ENCODE assay signal across 1 cellular context in genomic region chr1:114511048-114511785, GRCh38.
TF ChIP-seq lines count a peak whose summit lies in the region.

TSS of gene TRIM33 (minus strand) at chr1:114511203. CDS start at chr1:114511076, 127 bp downstream.

TF ChIP-seq in GM12878, 131 proteins besides CTCF, POLR2A, EP300 and RAD21 (continued from another document and continues in another):
- TF ChIP-seq, protein P1, sequence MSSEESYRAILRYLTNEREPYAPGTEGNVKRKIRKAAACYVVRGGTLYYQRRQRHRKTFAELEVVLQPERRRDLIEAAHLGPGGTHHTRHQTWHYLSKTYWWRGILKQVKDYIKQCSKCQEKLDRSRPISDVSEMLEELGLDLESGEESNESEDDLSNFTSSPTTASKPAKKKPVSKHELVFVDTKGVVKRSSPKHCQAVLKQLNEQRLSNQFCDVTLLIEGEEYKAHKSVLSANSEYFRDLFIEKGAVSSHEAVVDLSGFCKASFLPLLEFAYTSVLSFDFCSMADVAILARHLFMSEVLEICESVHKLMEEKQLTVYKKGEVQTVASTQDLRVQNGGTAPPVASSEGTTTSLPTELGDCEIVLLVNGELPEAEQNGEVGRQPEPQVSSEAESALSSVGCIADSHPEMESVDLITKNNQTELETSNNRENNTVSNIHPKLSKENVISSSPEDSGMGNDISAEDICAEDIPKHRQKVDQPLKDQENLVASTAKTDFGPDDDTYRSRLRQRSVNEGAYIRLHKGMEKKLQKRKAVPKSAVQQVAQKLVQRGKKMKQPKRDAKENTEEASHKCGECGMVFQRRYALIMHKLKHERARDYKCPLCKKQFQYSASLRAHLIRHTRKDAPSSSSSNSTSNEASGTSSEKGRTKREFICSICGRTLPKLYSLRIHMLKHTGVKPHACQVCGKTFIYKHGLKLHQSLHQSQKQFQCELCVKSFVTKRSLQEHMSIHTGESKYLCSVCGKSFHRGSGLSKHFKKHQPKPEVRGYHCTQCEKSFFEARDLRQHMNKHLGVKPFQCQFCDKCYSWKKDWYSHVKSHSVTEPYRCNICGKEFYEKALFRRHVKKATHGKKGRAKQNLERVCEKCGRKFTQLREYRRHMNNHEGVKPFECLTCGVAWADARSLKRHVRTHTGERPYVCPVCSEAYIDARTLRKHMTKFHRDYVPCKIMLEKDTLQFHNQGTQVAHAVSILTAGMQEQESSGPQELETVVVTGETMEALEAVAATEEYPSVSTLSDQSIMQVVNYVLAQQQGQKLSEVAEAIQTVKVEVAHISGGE (CRISPR knock-in tag; IDR thresholded peaks at IDR 0.05), result no peak
- TF ChIP-seq KDM1A (IDR thresholded peaks at IDR 0.05; ENCODE audit: borderline replicate concordance) (no peak), MTA3 (IDR thresholded peaks at IDR 0.05; ENCODE audit: borderline replicate concordance, low read length) (no peak), MEF2A (IDR thresholded peaks at IDR 0.05; ENCODE audit: insufficient read depth, low read depth, low read length) (0 out of 2 replicates have a peak, but pooled peaks have one; percentile 22), CHD4 (IDR thresholded peaks at IDR 0.05) (no peak), HCFC1 (IDR thresholded peaks at IDR 0.05; ENCODE audit: low read length) (no peak; the same call in none of the 2 replicates), ATF7 (IDR thresholded peaks at IDR 0.05; ENCODE audit: low read depth) (peak; percentile 66), KAT2A (conservative IDR thresholded peaks at IDR 0.05; ENCODE audit: control insufficient read depth, low read depth, low read length) (no peak), ELK1 (IDR thresholded peaks at IDR 0.05; ENCODE audit: low read depth, low read length) (0 out of 2 replicates have a peak, but pooled peaks have one; percentile 53), BCLAF1 (IDR thresholded peaks at IDR 0.05) (no peak), ZBTB4 (CRISPR knock-in tag; IDR thresholded peaks at IDR 0.05) (no peak), FOXM1 (IDR thresholded peaks at IDR 0.05; ENCODE audit: low read depth, low read length) (no peak), BRCA1 (IDR thresholded peaks at IDR 0.05; ENCODE audit: low read depth, low read length) (no peak; the same call in 1 of the 2 replicates), CBFB (IDR thresholded peaks at IDR 0.05; ENCODE audit: low read depth) (peak; percentile 64), WRNIP1 (IDR thresholded peaks at IDR 0.05; ENCODE audit: borderline replicate concordance, low read depth, low read length) (no peak), SIN3A (IDR thresholded peaks at IDR 0.05; ENCODE audit: low read depth, low read length) (no peak; the same call in 1 of the 2 replicates), SREBF2 (IDR thresholded peaks at IDR 0.05; ENCODE audit: low read length) (no peak), MYB (IDR thresholded peaks at IDR 0.05; ENCODE audit: borderline replicate concordance, low read depth, low read length) (no peak), NKRF (conservative IDR thresholded peaks at IDR 0.05) (peak; percentile 48), JUNB (IDR thresholded peaks at IDR 0.05) (no peak), FOXK2 (IDR thresholded peaks at IDR 0.05) (no peak), TCF3 (IDR thresholded peaks at IDR 0.05; ENCODE audit: borderline replicate concordance, insufficient read depth, low read depth, low read length) (no peak), IRF3 (IDR thresholded peaks at IDR 0.05) (no peak), SMARCA5 (IDR thresholded peaks at IDR 0.05) (peak; percentile 62), RELA (IDR thresholded peaks at IDR 0.05; ENCODE audit: borderline replicate concordance, partially characterized antibody) (no peak), RB1 (IDR thresholded peaks at IDR 0.05; ENCODE audit: borderline replicate concordance) (peak; percentile 64), FOS (IDR thresholded peaks at IDR 0.05; ENCODE audit: borderline replicate concordance, extremely low read depth, insufficient read length) (no peak), SRF (IDR thresholded peaks at IDR 0.05; ENCODE audit: low read depth in 2 of 2, low read length in 2 of 2) (no peak), NRF1 (conservative IDR thresholded peaks at IDR 0.05; ENCODE audit: low read depth, low read length) (0 out of 2 replicates have a peak, but pooled peaks have one; percentile 16), ZBED1 (IDR thresholded peaks at IDR 0.05; ENCODE audit: borderline replicate concordance) (no peak)
- TF ChIP-seq, protein P2, sequence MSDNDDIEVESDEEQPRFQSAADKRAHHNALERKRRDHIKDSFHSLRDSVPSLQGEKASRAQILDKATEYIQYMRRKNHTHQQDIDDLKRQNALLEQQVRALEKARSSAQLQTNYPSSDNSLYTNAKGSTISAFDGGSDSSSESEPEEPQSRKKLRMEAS (IDR thresholded peaks at IDR 0.05; ENCODE audit: low read depth, low read length), result no peak; the same call in 1 of the 2 replicates
- TF ChIP-seq, protein P3, sequence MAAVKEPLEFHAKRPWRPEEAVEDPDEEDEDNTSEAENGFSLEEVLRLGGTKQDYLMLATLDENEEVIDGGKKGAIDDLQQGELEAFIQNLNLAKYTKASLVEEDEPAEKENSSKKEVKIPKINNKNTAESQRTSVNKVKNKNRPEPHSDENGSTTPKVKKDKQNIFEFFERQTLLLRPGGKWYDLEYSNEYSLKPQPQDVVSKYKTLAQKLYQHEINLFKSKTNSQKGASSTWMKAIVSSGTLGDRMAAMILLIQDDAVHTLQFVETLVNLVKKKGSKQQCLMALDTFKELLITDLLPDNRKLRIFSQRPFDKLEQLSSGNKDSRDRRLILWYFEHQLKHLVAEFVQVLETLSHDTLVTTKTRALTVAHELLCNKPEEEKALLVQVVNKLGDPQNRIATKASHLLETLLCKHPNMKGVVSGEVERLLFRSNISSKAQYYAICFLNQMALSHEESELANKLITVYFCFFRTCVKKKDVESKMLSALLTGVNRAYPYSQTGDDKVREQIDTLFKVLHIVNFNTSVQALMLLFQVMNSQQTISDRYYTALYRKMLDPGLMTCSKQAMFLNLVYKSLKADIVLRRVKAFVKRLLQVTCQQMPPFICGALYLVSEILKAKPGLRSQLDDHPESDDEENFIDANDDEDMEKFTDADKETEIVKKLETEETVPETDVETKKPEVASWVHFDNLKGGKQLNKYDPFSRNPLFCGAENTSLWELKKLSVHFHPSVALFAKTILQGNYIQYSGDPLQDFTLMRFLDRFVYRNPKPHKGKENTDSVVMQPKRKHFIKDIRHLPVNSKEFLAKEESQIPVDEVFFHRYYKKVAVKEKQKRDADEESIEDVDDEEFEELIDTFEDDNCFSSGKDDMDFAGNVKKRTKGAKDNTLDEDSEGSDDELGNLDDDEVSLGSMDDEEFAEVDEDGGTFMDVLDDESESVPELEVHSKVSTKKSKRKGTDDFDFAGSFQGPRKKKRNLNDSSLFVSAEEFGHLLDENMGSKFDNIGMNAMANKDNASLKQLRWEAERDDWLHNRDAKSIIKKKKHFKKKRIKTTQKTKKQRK (IDR thresholded peaks at IDR 0.05; ENCODE audit: low read depth, low read length), result no peak
- TF ChIP-seq, protein P4, sequence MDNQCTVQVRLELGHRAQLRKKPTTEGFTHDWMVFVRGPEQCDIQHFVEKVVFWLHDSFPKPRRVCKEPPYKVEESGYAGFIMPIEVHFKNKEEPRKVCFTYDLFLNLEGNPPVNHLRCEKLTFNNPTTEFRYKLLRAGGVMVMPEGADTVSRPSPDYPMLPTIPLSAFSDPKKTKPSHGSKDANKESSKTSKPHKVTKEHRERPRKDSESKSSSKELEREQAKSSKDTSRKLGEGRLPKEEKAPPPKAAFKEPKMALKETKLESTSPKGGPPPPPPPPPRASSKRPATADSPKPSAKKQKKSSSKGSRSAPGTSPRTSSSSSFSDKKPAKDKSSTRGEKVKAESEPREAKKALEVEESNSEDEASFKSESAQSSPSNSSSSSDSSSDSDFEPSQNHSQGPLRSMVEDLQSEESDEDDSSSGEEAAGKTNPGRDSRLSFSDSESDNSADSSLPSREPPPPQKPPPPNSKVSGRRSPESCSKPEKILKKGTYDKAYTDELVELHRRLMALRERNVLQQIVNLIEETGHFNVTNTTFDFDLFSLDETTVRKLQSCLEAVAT (IDR thresholded peaks at IDR 0.05), result peak; percentile 92
- TF ChIP-seq, protein P5, sequence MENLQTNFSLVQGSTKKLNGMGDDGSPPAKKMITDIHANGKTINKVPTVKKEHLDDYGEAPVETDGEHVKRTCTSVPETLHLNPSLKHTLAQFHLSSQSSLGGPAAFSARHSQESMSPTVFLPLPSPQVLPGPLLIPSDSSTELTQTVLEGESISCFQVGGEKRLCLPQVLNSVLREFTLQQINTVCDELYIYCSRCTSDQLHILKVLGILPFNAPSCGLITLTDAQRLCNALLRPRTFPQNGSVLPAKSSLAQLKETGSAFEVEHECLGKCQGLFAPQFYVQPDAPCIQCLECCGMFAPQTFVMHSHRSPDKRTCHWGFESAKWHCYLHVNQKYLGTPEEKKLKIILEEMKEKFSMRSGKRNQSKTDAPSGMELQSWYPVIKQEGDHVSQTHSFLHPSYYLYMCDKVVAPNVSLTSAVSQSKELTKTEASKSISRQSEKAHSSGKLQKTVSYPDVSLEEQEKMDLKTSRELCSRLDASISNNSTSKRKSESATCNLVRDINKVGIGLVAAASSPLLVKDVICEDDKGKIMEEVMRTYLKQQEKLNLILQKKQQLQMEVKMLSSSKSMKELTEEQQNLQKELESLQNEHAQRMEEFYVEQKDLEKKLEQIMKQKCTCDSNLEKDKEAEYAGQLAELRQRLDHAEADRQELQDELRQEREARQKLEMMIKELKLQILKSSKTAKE (IDR thresholded peaks at IDR 0.05; ENCODE audit: low read depth, poor library complexity, severe bottlenecking), result no peak
